ENCODE assay signal across 8 cellular contexts in the genomic region with DNA sequence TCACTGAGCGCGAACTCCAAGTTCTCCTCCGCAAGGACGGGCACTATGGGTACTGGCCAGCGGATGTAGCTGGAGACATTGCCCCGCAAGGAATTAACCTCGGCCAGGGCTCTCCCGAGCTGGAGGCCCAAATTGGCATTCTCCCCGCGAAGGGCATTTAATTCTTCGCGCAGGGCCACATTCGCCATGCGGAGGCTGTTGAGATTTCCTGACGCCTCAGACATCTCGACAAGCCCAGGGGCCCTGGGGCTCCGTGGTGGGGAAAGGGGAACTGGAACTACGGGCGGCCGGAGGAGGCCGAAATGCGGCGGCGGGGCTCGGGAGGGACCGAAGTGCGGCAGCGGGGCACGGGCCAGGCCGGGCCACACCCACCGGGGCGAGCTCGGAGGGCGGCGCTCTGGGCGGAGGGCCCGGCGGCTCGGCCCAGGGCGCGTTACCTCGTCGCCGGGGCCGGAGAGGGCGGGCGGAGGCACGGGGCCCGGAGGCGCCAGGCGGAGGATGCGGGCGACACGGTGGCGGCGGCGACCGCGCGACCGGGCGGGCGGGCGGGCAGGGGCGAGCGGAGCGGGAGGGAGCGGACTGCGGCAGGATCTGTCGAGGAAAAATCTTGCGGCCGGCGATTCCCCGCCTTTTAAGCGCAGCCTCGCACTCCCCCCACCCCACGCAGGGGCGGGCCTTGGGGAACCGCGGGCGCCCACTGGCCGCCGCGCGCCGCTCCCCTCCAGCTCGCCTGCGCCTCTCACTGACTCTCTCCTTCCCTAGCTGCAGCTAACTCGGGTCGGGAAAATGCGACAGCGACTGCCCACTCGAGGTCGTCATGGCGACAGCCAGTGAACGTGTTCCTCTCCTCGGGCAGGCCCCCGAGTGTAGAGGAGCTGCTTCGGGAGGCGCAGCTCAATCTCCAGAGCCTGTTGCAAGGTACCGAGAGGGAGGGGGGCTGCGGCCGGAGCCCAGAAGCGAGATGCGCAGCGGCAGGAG. TPM values are rescaled to one million over a fixed set of nuclear protein-coding genes. Genes with fewer than 3 reads are reported as not detected.
DNase-seq lines count a peak whose midpoint lies in the region; ATAC-seq, FAIRE-seq and TF ChIP-seq lines count a peak whose summit lies in the region.

A gene (minus strand): TSS at position 599 of the 978 bp plus-strand sequence.

- no peaks in the 10 kb centered on the region for H3K9me3 Mint-ChIP-seq in astrocyte (ENCODE audit: unreplicated experiment)

- H3K36me3 ChIP-seq in astrocyte (ENCODE audit: insufficient read depth, low read length): no peaks in the 10 kb centered on the region
- H3K36me3 ChIP-seq in urinary bladder (ENCODE audit: insufficient read depth): no peaks in the 10 kb centered on the region

- H3K4me1 Mint-ChIP-seq in astrocyte (ENCODE audit: low read depth, unreplicated experiment): peaks cover 12% of the 10 kb centered on the region

- WGBS in urinary bladder: 1% methylated on average over 84 of the region's 106 CpGs

- peaks cover 4% of the 10 kb centered on the region for H4K20me1 ChIP-seq in astrocyte (ENCODE audit: insufficient read depth, low read length)

- peaks cover 15% of the 10 kb centered on the region for H3K4me1 ChIP-seq in astrocyte (ENCODE audit: insufficient read depth, low read length)
- no peaks in the 10 kb centered on the region for H3K4me1 ChIP-seq in urinary bladder (ENCODE audit: insufficient read depth)

- H3K36me3 Mint-ChIP-seq in astrocyte (ENCODE audit: low read depth, unreplicated experiment): peaks cover 7% of the 10 kb centered on the region

- no peaks in the 10 kb centered on the region for H3K27me3 ChIP-seq in astrocyte (ENCODE audit: insufficient read depth, low read length)

- no peak within 1 kb of the TSS for H3K27ac ChIP-seq in astrocyte (ENCODE audit: low read depth, low read length)
- H3K27ac ChIP-seq in urinary bladder (ENCODE audit: low read depth): peak within 1 kb of the TSS; percentile 69

- peak within 1 kb of the TSS; percentile 88 for H3K4me2 ChIP-seq in astrocyte (ENCODE audit: low read length)

- no peaks in the 10 kb centered on the region for H3K79me2 ChIP-seq in astrocyte (ENCODE audit: insufficient read depth, low read length)

- H3K27ac Mint-ChIP-seq in astrocyte (ENCODE audit: unreplicated experiment): no peak within 1 kb of the TSS

- TF ChIP-seq POLR2A in NB4 (IDR thresholded peaks at IDR 0.05; ENCODE audit: extremely low read depth, insufficient read length): no peak

- FAIRE-seq in astrocyte (lab: Jason Lieb, UNC): no peak

- ATAC-seq in GM21528 (IDR thresholded peaks at IDR 0.05; ENCODE audit: low FRiP score, unreplicated experiment) (peak; percentile 49), left ventricle myocardium superior (peak; percentile 98)

- peak within 1 kb of the TSS; percentile 60 for H2AFZ ChIP-seq in astrocyte (ENCODE audit: low read depth, low read length)

- H3K4me3 ChIP-seq in NB4 (ENCODE audit: low read depth, low read length): peak within 1 kb of the TSS; percentile 16
- peak within 1 kb of the TSS; percentile 62 for H3K4me3 ChIP-seq in astrocyte (ENCODE audit: insufficient read depth, low read depth, low read length)
- peak within 1 kb of the TSS; percentile 44 for H3K4me3 ChIP-seq in urinary bladder (ENCODE audit: low read depth, low read length)

- no peaks in the 10 kb centered on the region for H3K27me3 Mint-ChIP-seq in astrocyte (ENCODE audit: low read depth, unreplicated experiment)

- TF ChIP-seq CTCF in NB4 (IDR thresholded peaks at IDR 0.05; ENCODE audit: low read depth, low read length) (no peak), astrocyte (IDR thresholded peaks at IDR 0.05; ENCODE audit: insufficient read depth, low read depth, low read length) (no peak)

- intact Hi-C loops in left ventricle myocardium superior (cut with micrococcal nuclease): no loop called here
- intact Hi-C loops in posterior vena cava (cut with DNase I): no loop called here

- H3K9me3 ChIP-seq in astrocyte (ENCODE audit: insufficient read depth, low read depth, low read length): no peaks in the 10 kb centered on the region

- DNase-seq in CMK (ENCODE audit: low read depth) (peak; percentile 44), NB4 (ENCODE audit: low read depth) (peak; percentile 75), T follicular helper cell (ENCODE audit: low read depth) (peak; percentile 21), astrocyte (ENCODE audit: low read depth) (peak; percentile 81), left ventricle myocardium superior (peak; percentile 88), posterior vena cava (ENCODE audit: low spot score) (peak; percentile 94)

- peak within 1 kb of the TSS; percentile 79 for H3K4me3 Mint-ChIP-seq in astrocyte (ENCODE audit: unreplicated experiment)

- peak within 1 kb of the TSS; percentile 75 for H3K9ac ChIP-seq in astrocyte (ENCODE audit: low read length)

RNA-seq across cellular contexts. Expression of the gene that starts here (rescaled TPM):
- total RNA-seq in astrocyte (13.2 and 16.1 TPM in 2 replicates), left ventricle myocardium superior (2.5 TPM), posterior vena cava (10 to 100 TPM in 1 of 2 donors, 1 to 10 TPM in 1; 8.9 to 10.7 TPM), urinary bladder (4.8 TPM)
- polyA plus RNA-seq in urinary bladder: 10.0 TPM

Comparison
In these comparisons a context has a peak if more than half of its experiments do, and no peak if none do; other contexts are left out.
1. DNase-seq: peak in every context shown above with its lines; median percentile 94 in posterior vena cava; 88 in left ventricle myocardium superior; 81 in astrocyte; 75 in NB4; 44 in CMK; 21 in T follicular helper cell.